ENCODE assay signal across 8 cellular contexts in genomic region chr4:110622841-110623709, GRCh38. TPM values are rescaled to one million over a fixed set of nuclear protein-coding genes. Genes with fewer than 3 reads are reported as not detected.
DNase-seq lines count a peak whose midpoint lies in the region; ATAC-seq and TF ChIP-seq lines count a peak whose summit lies in the region.

TSS of gene PITX2 (minus strand) at chr4:110623077. CDS start at chr4:110622460, 617 bp downstream.

- WGBS in aorta, 2 donors, result 4 to 6% methylated on average over 43 to 55 of the region's 55 CpGs

- DNase-seq in ELR (ENCODE audit: low read depth), result peak; percentile 96
- DNase-seq in Jurkat, Clone E6-1 (ENCODE audit: low read depth, low spot score), result peak; percentile 93
- peak; percentile 23 for DNase-seq in activated CD4-positive, alpha-beta T cell treated with anti-CD3 and anti-CD28 coated beads, Interleukin-2, amount 10 ng/mL, durations not matched to agents 7 days and 5 days
- peak; percentile 54 for DNase-seq in fibroblast of gingiva (ENCODE audit: low read depth)
- peak; percentile 92 for DNase-seq in neural crest cell (ENCODE audit: low read depth, low spot score)
- DNase-seq in aorta, result peak; percentile 86
- DNase-seq in middle frontal gyrus (ENCODE audit: extremely low spot score, low spot score), result no peak

- H3K27me3 ChIP-seq in aorta (ENCODE audit: control insufficient read depth in 1 of 2, insufficient read depth in 2 of 2, low read length in 1 of 2), result peaks cover 0 to 5% of the 10 kb centered on the region in 2 donors

- POLR2A ChIA-PET in activated CD4-positive, alpha-beta T cell treated with anti-CD3 and anti-CD28 coated beads, Interleukin-2, amount 10 ng/mL, durations not matched to agents 7 days and 5 days (lab: Charles Lee), result no interaction called here

- intact Hi-C loops in aorta (cut with DNase I), result no loop called here

- peak within 1 kb of the TSS; percentile 73 for H3K27ac Mint-ChIP-seq in activated CD4-positive, alpha-beta T cell treated with anti-CD3 and anti-CD28 coated beads, Interleukin-2, amount 10 ng/mL, durations not matched to agents 7 days and 5 days
- no peak within 1 kb of the TSS for H3K27ac Mint-ChIP-seq in neural crest cell (ENCODE audit: unreplicated experiment)

- peaks cover 11% of the 10 kb centered on the region for H3K4me1 Mint-ChIP-seq in activated CD4-positive, alpha-beta T cell treated with anti-CD3 and anti-CD28 coated beads, Interleukin-2, amount 10 ng/mL, durations not matched to agents 7 days and 5 days
- H3K4me1 Mint-ChIP-seq in neural crest cell, result peaks cover 30% of the 10 kb centered on the region

- H3K27ac ChIP-seq in aorta (ENCODE audit: low read depth in 1 of 2, low read length in 2 of 2), result no peak within 1 kb of the TSS

- ATAC-seq in GM21737 (IDR thresholded peaks at IDR 0.05; ENCODE audit: unreplicated experiment) (peak; percentile 89), aorta (ENCODE audit: low FRiP score) (peak; percentile 65)

- H3K36me3 ChIP-seq in aorta (ENCODE audit: control insufficient read depth in 1 of 2, insufficient read depth in 2 of 2, low read length in 1 of 2), result no peaks in the 10 kb centered on the region

- H3K4me3 ChIP-seq in Jurkat, Clone E6-1 (ENCODE audit: low read length), result peak within 1 kb of the TSS; percentile 72
- peak within 1 kb of the TSS in 1 of 2 donors; percentile 2 for H3K4me3 ChIP-seq in aorta (ENCODE audit: low read length in 2 of 2)

- TF ChIP-seq CTCF in neural crest cell (conservative IDR thresholded peaks at IDR 0.05), result no peak

- H3K9me3 Mint-ChIP-seq in activated CD4-positive, alpha-beta T cell treated with anti-CD3 and anti-CD28 coated beads, Interleukin-2, amount 10 ng/mL, durations not matched to agents 7 days and 5 days, result peaks cover 5% of the 10 kb centered on the region
- H3K9me3 Mint-ChIP-seq in neural crest cell, result no peaks in the 10 kb centered on the region

- H3K36me3 Mint-ChIP-seq in activated CD4-positive, alpha-beta T cell treated with anti-CD3 and anti-CD28 coated beads, Interleukin-2, amount 10 ng/mL, durations not matched to agents 7 days and 5 days (ENCODE audit: low read depth), result peaks cover 4% of the 10 kb centered on the region
- H3K36me3 Mint-ChIP-seq in neural crest cell (ENCODE audit: low read depth), result no peaks in the 10 kb centered on the region

- CTCF ChIA-PET in activated CD4-positive, alpha-beta T cell treated with anti-CD3 and anti-CD28 coated beads, Interleukin-2, amount 10 ng/mL, durations not matched to agents 7 days and 5 days (lab: Charles Lee), result interaction anchor here (0.7 kb wide), 1 partner anchor 12 kb away, joined by 3 read pairs; no protein-coding TSS in a partner anchor

- peaks cover 3% of the 10 kb centered on the region for H3K9me3 ChIP-seq in aorta (ENCODE audit: control insufficient read depth, low read length)

- no peaks in the 10 kb centered on the region for H3K4me1 ChIP-seq in aorta (ENCODE audit: control insufficient read depth in 1 of 2, insufficient read depth in 2 of 2, low read length in 2 of 2)

- peak within 1 kb of the TSS; percentile 46 for H3K4me3 Mint-ChIP-seq in activated CD4-positive, alpha-beta T cell treated with anti-CD3 and anti-CD28 coated beads, Interleukin-2, amount 10 ng/mL, durations not matched to agents 7 days and 5 days
- H3K4me3 Mint-ChIP-seq in neural crest cell, result peak within 1 kb of the TSS; percentile 87

- H3K27me3 Mint-ChIP-seq in activated CD4-positive, alpha-beta T cell treated with anti-CD3 and anti-CD28 coated beads, Interleukin-2, amount 10 ng/mL, durations not matched to agents 7 days and 5 days, result peaks cover 97% of the 10 kb centered on the region
- peaks cover 100% of the 10 kb centered on the region for H3K27me3 Mint-ChIP-seq in neural crest cell (ENCODE audit: low read depth)

RNA-seq across cellular contexts. Expression of gene PITX2, which starts in this region (rescaled TPM):
- polyA plus RNA-seq in Jurkat, Clone E6-1 (2012; ENCODE audit: insufficient read depth, insufficient read length), result 9.5 TPM
- total RNA-seq in activated CD4-positive, alpha-beta T cell treated with anti-CD3 and anti-CD28 coated beads, Interleukin-2, amount 10 ng/mL, durations not matched to agents 7 days and 5 days, result not detected
- 0.58 and 0.77 TPM in 2 replicates for total RNA-seq in neural crest cell
- 1 to 10 TPM in 1 of 2 donors, not detected in 1; 1.0 TPM for total RNA-seq in aorta
- under 1 TPM in 1 of 2 donors, not detected in 1; 0.31 TPM for polyA plus RNA-seq in aorta

Comparison
In these comparisons a context has a peak if more than half of its experiments do, and no peak if none do; other contexts are left out.
1. Peak in DNase-seq in activated CD4-positive, alpha-beta T cell treated with anti-CD3 and anti-CD28 coated beads, Interleukin-2, amount 10 ng/mL, durations not matched to agents 7 days and 5 days; RNA of the gene not detected or under 1 TPM.
2. Peak in DNase-seq in neural crest cell; RNA of the gene not detected or under 1 TPM.